In genomic region chr6:33321227-33321626, GRCh38 we compare ENCODE assay signal across 1 cellular context.
TF ChIP-seq lines count a peak whose summit lies in the region.

No MANE protein-coding gene starts in this region.

TF ChIP-seq in GM12878, 131 proteins besides CTCF, POLR2A, EP300 and RAD21:
- TF ChIP-seq IKZF1 (conservative IDR thresholded peaks at IDR 0.05) (no peak), GABPA (IDR thresholded peaks at IDR 0.05; ENCODE audit: low read depth) (no peak), EGR1 (IDR thresholded peaks at IDR 0.05; ENCODE audit: borderline replicate concordance in 1 of 2, low read depth in 2 of 2, low read length in 2 of 2) (no peak), ZBTB33 (IDR thresholded peaks at IDR 0.05) (no peak), CUX1 (IDR thresholded peaks at IDR 0.05; ENCODE audit: insufficient replicate concordance, low read depth, low read length) (no peak), LARP7 (IDR thresholded peaks at IDR 0.05) (no peak)
TF ChIP-seq in GM12878: peak in this region for 0.
